In genomic region chr2:254231-254630, GRCh38 we compare ENCODE assay signal across 32 cellular contexts. TPM values are rescaled to one million over a fixed set of nuclear protein-coding genes. Genes with fewer than 3 reads are reported as not detected.
DNase-seq lines count a peak whose midpoint lies in the region; ATAC-seq, FAIRE-seq and TF ChIP-seq lines count a peak whose summit lies in the region.
"Had no signal": no experiment of that assay in that cellular context is flagged by ENCODE, and none has a peak within 500 bp of the region (broad histone marks: within the 10 kb centered on the region; RNA-seq: fewer than 3 reads in every experiment).

No MANE protein-coding gene starts in this region.

- H2BK12ac ChIP-seq in H1 (ENCODE audit: low read depth, low read length) = 0 out of 2 replicates have a peak overlapping the region, but pooled peaks have one; percentile 35

- intact Hi-C loops in CD4-positive, alpha-beta memory T cell (cut with micrococcal nuclease) = no loop called here

- no peaks in the 10 kb centered on the region for H3K4me1 Mint-ChIP-seq in CD4-positive, alpha-beta memory T cell
- H3K4me1 Mint-ChIP-seq: activated CD4-positive, alpha-beta memory T cell treated with anti-CD3 and anti-CD28 coated beads, Interleukin-2, amount 10 ng/mL, durations not matched to agents 7 days and 5 days; activated naive CD4-positive, alpha-beta T cell treated with anti-CD3 and anti-CD28 coated beads, Interleukin-2, amount 50 U/mL, for 24 hours; stimulated activated naive B cell treated with anti-CD40 and anti-IgM and Interleukin-4, amounts not matched to agents 10 μg/mL and 1 μg/mL and 100 μg/mL, for 72 hours had no signal

- no peak overlapping the region for H3K23ac ChIP-seq in H1 (ENCODE audit: insufficient read length)

- CTCF ChIA-PET in H1 (lab: Charles Lee; ENCODE audit: partially characterized antibody) = interaction anchor here (0.8 to 2.0 kb wide), 4 partner anchors 8 to 77 kb away, joined by 3 to 7 read pairs (median 3); no protein-coding TSS in a partner anchor
- CTCF ChIA-PET in CD4-positive, alpha-beta memory T cell (lab: Charles Lee; ENCODE audit: partially characterized antibody) = interaction anchor here (1.4 kb wide), 1 partner anchor 9 kb away, joined by 3 read pairs; no protein-coding TSS in a partner anchor

- no peak overlapping the region for H2BK120ac ChIP-seq in H1 (replicated peaks; ENCODE audit: low read depth, low read length)

- H2BK15ac ChIP-seq in H1 (ENCODE audit: low read length) = no peak overlapping the region

- no peak for TF ChIP-seq RAD21 in H1 (IDR thresholded peaks at IDR 0.05 in 1 of 2, conservative IDR thresholded peaks at IDR 0.05 in 1 of 2; ENCODE audit: low read depth in 2 of 2, low read length in 2 of 2)

- peak overlapping the region in 1 of 4 experiments; percentile 34; a peak in 1 of 7 replicates for H3K9ac ChIP-seq in H1 (replicated peaks in 1 of 4; ENCODE audit: extremely low read depth in 1 of 4, low read depth in 3 of 4, low read length in 3 of 4)

- H3K4me2 ChIP-seq in H1 (ENCODE audit: insufficient read depth in 1 of 2, low read depth in 2 of 2, low read length in 2 of 2) = no peak overlapping the region
- H3K4me2 ChIP-seq: hepatocyte had no signal

- H3K27me3 Mint-ChIP-seq in CD4-positive, alpha-beta memory T cell = no peaks in the 10 kb centered on the region
- H3K27me3 Mint-ChIP-seq: activated CD4-positive, alpha-beta memory T cell treated with anti-CD3 and anti-CD28 coated beads, Interleukin-2, amount 10 ng/mL, durations not matched to agents 7 days and 5 days; activated naive CD4-positive, alpha-beta T cell treated with anti-CD3 and anti-CD28 coated beads, Interleukin-2, amount 50 U/mL, for 24 hours; effector memory CD8-positive, alpha-beta T cell; naive thymus-derived CD4-positive, alpha-beta T cell; stimulated activated naive B cell treated with anti-CD40 and anti-IgM and Interleukin-4, amounts not matched to agents 10 μg/mL and 1 μg/mL and 100 μg/mL, for 72 hours had no signal

- H2AK5ac ChIP-seq in H1 (ENCODE audit: low read depth, low read length) = no peak overlapping the region

- H3K9me3 Mint-ChIP-seq in CD4-positive, alpha-beta memory T cell = peaks cover 0 to 16% (median 8%) of the 10 kb centered on the region in 8 donors
- H3K9me3 Mint-ChIP-seq: effector memory CD8-positive, alpha-beta T cell had no signal

- POLR2A ChIA-PET in H1 (lab: Charles Lee; ENCODE audit: partially characterized antibody) = interaction anchor here (0.7 kb wide), 1 partner anchor 30 kb away, joined by 3 read pairs; no protein-coding TSS in a partner anchor
- POLR2A ChIA-PET in CD4-positive, alpha-beta memory T cell (lab: Charles Lee; ENCODE audit: partially characterized antibody) = no interaction called here

- FAIRE-seq in H1 (lab: Jason Lieb, UNC) = no peak

- no peak overlapping the region for H3K4ac ChIP-seq in H1 (replicated peaks; ENCODE audit: insufficient read length, low read depth, low read length)

- H3K4me3 ChIP-seq in H1 (ENCODE audit: extremely low read depth in 1 of 4, insufficient read depth in 2 of 4, low read depth in 3 of 4, low read length in 4 of 4) = no peak overlapping the region
- no peak overlapping the region for H3K4me3 ChIP-seq in CD4-positive, alpha-beta memory T cell (ENCODE audit: low read length in 2 of 2)
- H3K4me3 ChIP-seq: coronary artery, esophagus squamous epithelium, gastrocnemius medialis, hepatocyte, right atrium auricular region had no signal

- H3K79me1 ChIP-seq in H1 (ENCODE audit: low read depth, low read length) = no peaks in the 10 kb centered on the region

- no peak overlapping the region for H4K8ac ChIP-seq in H1 (ENCODE audit: extremely low read depth, insufficient read depth, low read length)

- H3K36me3 ChIP-seq in H1 (ENCODE audit: control insufficient read depth in 2 of 4, insufficient read depth in 4 of 4, low read length in 3 of 4) = peaks cover 0 to 14% (median 3%) of the 10 kb centered on the region in 4 experiments; a peak in 3 of 8 replicates
- H3K36me3 ChIP-seq in CD4-positive, alpha-beta memory T cell (ENCODE audit: insufficient read depth, low read length) = peaks cover 6% of the 10 kb centered on the region

- H3K23me2 ChIP-seq in H1 (ENCODE audit: low read depth, low read length) = no peaks in the 10 kb centered on the region

- no peak overlapping the region for H3K56ac ChIP-seq in H1 (replicated peaks; ENCODE audit: insufficient read length, low read depth, low read length)

- no peak overlapping the region for H3K27ac ChIP-seq in H1 (ENCODE audit: low read depth, low read length)
- no peak overlapping the region for H3K27ac ChIP-seq in CD4-positive, alpha-beta memory T cell (ENCODE audit: low read depth, low read length)
- H3K27ac ChIP-seq: 22Rv1, C4-2B, coronary artery, esophagus squamous epithelium, gastrocnemius medialis, hepatocyte, right atrium auricular region had no signal

- 90% methylated on average over 8 of the region's 8 CpGs; no CpG with 5 or more reads in 1 of the 2 experiments for WGBS in H1 (ENCODE audit: extremely low coverage in 1 of 2, insufficient coverage in 1 of 2, insufficient read length in 1 of 2, insufficient replicate concordance in 2 of 2, low coverage in 1 of 2, low lambda C conversion rate in 2 of 2, missing lambda C conversion rate in 1 of 2), 2 experiments

- TF ChIP-seq CTCF in H1 (IDR thresholded peaks at IDR 0.05; ENCODE audit: control extremely low read depth in 1 of 3, insufficient read depth in 1 of 3, low read depth in 1 of 3, low read length in 3 of 3) = no peak

- no peak for TF ChIP-seq EP300 in H1 (IDR thresholded peaks at IDR 0.05; ENCODE audit: borderline replicate concordance in 1 of 2, low read depth in 2 of 2, low read length in 2 of 2)

- TF ChIP-seq POLR2A in H1 (IDR thresholded peaks at IDR 0.05; ENCODE audit: control extremely low read depth in 1 of 2, low read depth in 2 of 2, low read length in 2 of 2) = no peak

- no peaks in the 10 kb centered on the region for H3K4me1 ChIP-seq in H1 (replicated peaks in 1 of 4; ENCODE audit: control insufficient read depth in 3 of 4, insufficient read depth in 4 of 4, low read length in 3 of 4)
- H3K4me1 ChIP-seq in CD4-positive, alpha-beta memory T cell (ENCODE audit: insufficient read depth, low read length) = no peaks in the 10 kb centered on the region
- H3K4me1 ChIP-seq: gastrocnemius medialis, right atrium auricular region had no signal

- no peak overlapping the region for H4K91ac ChIP-seq in H1 (replicated peaks; ENCODE audit: insufficient read length, low read length)

- no peak overlapping the region for H2BK20ac ChIP-seq in H1 (ENCODE audit: low read length)

- no peak for ATAC-seq in GM18517 (IDR thresholded peaks at IDR 0.05; ENCODE audit: unreplicated experiment)
- ATAC-seq: effector memory CD8-positive, alpha-beta T cell; gastrocnemius medialis; left ventricle myocardium superior; naive thymus-derived CD4-positive, alpha-beta T cell; stimulated activated naive B cell treated with anti-CD40 and anti-IgM and Interleukin-4, amounts not matched to agents 10 μg/mL and 1 μg/mL and 100 μg/mL, for 72 hours had no signal

- no peak overlapping the region for H3K4me3 Mint-ChIP-seq in CD4-positive, alpha-beta memory T cell
- H3K4me3 Mint-ChIP-seq: activated CD4-positive, alpha-beta memory T cell treated with anti-CD3 and anti-CD28 coated beads, Interleukin-2, amount 10 ng/mL, durations not matched to agents 7 days and 5 days; activated naive CD4-positive, alpha-beta T cell treated with anti-CD3 and anti-CD28 coated beads, Interleukin-2, amount 50 U/mL, for 24 hours; effector memory CD8-positive, alpha-beta T cell; naive thymus-derived CD4-positive, alpha-beta T cell; stimulated activated naive B cell treated with anti-CD40 and anti-IgM and Interleukin-4, amounts not matched to agents 10 μg/mL and 1 μg/mL and 100 μg/mL, for 72 hours had no signal

- DNase-seq in NCI-H345 (lab: John Stamatoyannopoulos, UW) (peak; percentile 35), NCI-H345 treated with DMSO at 0.1 percent for 48 hours (lab: John Stamatoyannopoulos, UW; ENCODE audit: unreplicated experiment) (no peak), H1 (ENCODE audit: low read depth in 1 of 2, low spot score in 2 of 2) (no peak), kidney tubule cell (ENCODE audit: low spot score) (peak; percentile 40), HuH-7.5 (ENCODE audit: low spot score) (no peak), middle frontal gyrus (ENCODE audit: extremely low spot score, low spot score) (no peak)
- DNase-seq in CD4-positive, alpha-beta memory T cell = no peak
- DNase-seq: activated CD4-positive, alpha-beta memory T cell treated with anti-CD3 and anti-CD28 coated beads, Interleukin-2, amount 10 ng/mL, durations not matched to agents 7 days and 5 days; activated CD4-positive, alpha-beta T cell treated with anti-CD3 and anti-CD28 coated beads for 1 hour; aorta; effector memory CD8-positive, alpha-beta T cell; esophagus squamous epithelium; gastrocnemius medialis; left ventricle myocardium superior; naive thymus-derived CD4-positive, alpha-beta T cell; NCI-H1092 treated with DMSO at 0.1 percent for 48 hours; NCI-H1930; NCI-H774; stimulated activated CD4-positive, alpha-beta T cell treated with anti-CD3 and anti-CD28 coated beads, Interleukin-4, amount 100 ng/mL, for 1 hour; stimulated activated naive B cell treated with anti-CD40 and anti-IgM and Interleukin-4, amounts not matched to agents 10 μg/mL and 1 μg/mL and 100 μg/mL, for 72 hours; T-helper 2 cell had no signal

- H4K20me1 ChIP-seq in H1 (replicated peaks in 1 of 2; ENCODE audit: control insufficient read depth in 1 of 2, insufficient read depth in 2 of 2, low read length in 2 of 2) = peaks cover 0 to 4% of the 10 kb centered on the region in 2 experiments

- no peak overlapping the region for H3K27ac Mint-ChIP-seq in CD4-positive, alpha-beta memory T cell
- H3K27ac Mint-ChIP-seq: activated CD4-positive, alpha-beta memory T cell treated with anti-CD3 and anti-CD28 coated beads, Interleukin-2, amount 10 ng/mL, durations not matched to agents 7 days and 5 days; activated naive CD4-positive, alpha-beta T cell treated with anti-CD3 and anti-CD28 coated beads, Interleukin-2, amount 50 U/mL, for 24 hours; activated T-helper 2 cell treated with anti-CD3 and anti-CD28 coated beads, Interferon-gamma antibody, Interleukin-2, Interleukin-4, amounts not matched to agents 10 μg/mL and 5 μg/mL and 100 μg/mL, durations not matched to agents 14 hours and 24 hours and 36 hours; effector memory CD8-positive, alpha-beta T cell; stimulated activated naive B cell treated with anti-CD40 and anti-IgM and Interleukin-4, amounts not matched to agents 10 μg/mL and 1 μg/mL and 100 μg/mL, for 72 hours had no signal

- H4K5ac ChIP-seq in H1 (ENCODE audit: insufficient read length, low read depth, low read length) = no peak overlapping the region

- no peak overlapping the region for H3K14ac ChIP-seq in H1 (ENCODE audit: insufficient read length)

- no peak overlapping the region for H3K18ac ChIP-seq in H1 (ENCODE audit: extremely low read depth, low read length)

- peaks cover 24 to 27% of the 10 kb centered on the region in 2 donors for H3K36me3 Mint-ChIP-seq in CD4-positive, alpha-beta memory T cell

- H2AFZ ChIP-seq in H1 (ENCODE audit: low read length) = no peak overlapping the region
- H2AFZ ChIP-seq: hepatocyte had no signal

- H3K9me3 ChIP-seq in H1 (ENCODE audit: insufficient read depth in 2 of 2, low read depth in 1 of 2, low read length in 1 of 2) = peaks cover 11 to 12% of the 10 kb centered on the region in 2 experiments
- no peaks in the 10 kb centered on the region for H3K9me3 ChIP-seq in CD4-positive, alpha-beta memory T cell (ENCODE audit: control insufficient read depth in 1 of 2, low read length in 2 of 2)
- H3K9me3 ChIP-seq: gastrocnemius medialis had no signal

- H2BK5ac ChIP-seq in H1 (ENCODE audit: low read depth, low read length) = no peak overlapping the region

- H3K79me2 ChIP-seq in H1 (ENCODE audit: control insufficient read depth in 1 of 2, insufficient read depth in 2 of 2, low read length in 2 of 2) = peaks cover 0 to 2% of the 10 kb centered on the region in 2 experiments; a peak in 1 of 4 replicates

- no peaks in the 10 kb centered on the region for H3K27me3 ChIP-seq in H1 (replicated peaks in 1 of 4; ENCODE audit: control insufficient read depth in 3 of 4, extremely low read depth in 1 of 4, insufficient read depth in 3 of 4, low read length in 3 of 4)
- H3K27me3 ChIP-seq in CD4-positive, alpha-beta memory T cell (ENCODE audit: insufficient read depth, low read length) = no peaks in the 10 kb centered on the region
- H3K27me3 ChIP-seq: esophagus squamous epithelium, gastrocnemius medialis, hepatocyte, right atrium auricular region had no signal

RNA-seq across cellular contexts. Expression of gene SH3YL1, which starts 9.6 kb away (rescaled TPM):
- 31.4 and 37.2 TPM in 2 replicates for total RNA-seq in H1 (2021; fragmentation: NEBNext Ultra II Directional; extraction: Animal tissue kit (Norgen Biotek cat#: 25700))
- 12.9 and 13.6 TPM in 2 replicates for polyA plus RNA-seq in H1 (2011; rRNA removed)
- polyA plus RNA-seq in H1 (2011; cell fraction: cytosol; rRNA removed) = 22.5 TPM
- polyA plus RNA-seq in H1 (2011; cell fraction: nucleus; rRNA removed) = 28.4 TPM
- 24.6 to 32.5 TPM (median 25.7 TPM) in 4 replicates for polyA plus RNA-seq in H1 (2012, experiment 1 of 2)
- polyA plus RNA-seq in H1 (2012, experiment 2 of 2) = 5.9 TPM
- polyA plus RNA-seq in H1 (2013, experiment 1 of 2) = 27.9 TPM
- polyA plus RNA-seq in H1 (2013, experiment 2 of 2) = 26.7 TPM
- 18.9 and 19.0 TPM in 2 replicates for polyA minus RNA-seq in H1 (2011; rRNA and poly(A)+ RNA removed)
- 15.1 TPM for polyA minus RNA-seq in H1 (2011; cell fraction: cytosol; rRNA and poly(A)+ RNA removed)
- polyA minus RNA-seq in H1 (2011; cell fraction: nucleus; rRNA and poly(A)+ RNA removed) = 44.6 TPM
- total RNA-seq in CD4-positive, alpha-beta memory T cell = 10 to 100 TPM; 69.5 to 71.4 TPM
- polyA plus RNA-seq in CD4-positive, alpha-beta memory T cell = 10 to 100 TPM; 38.0 to 41.3 TPM

RNA-seq across cellular contexts. Expression of gene ACP1, which starts 10.5 kb away (rescaled TPM):
- total RNA-seq in H1 (2021; fragmentation: NEBNext Ultra II Directional; extraction: Animal tissue kit (Norgen Biotek cat#: 25700)) = 150 and 155 TPM in 2 replicates
- polyA plus RNA-seq in H1 (2011; rRNA removed) = 78.7 and 115 TPM in 2 replicates
- 169 TPM for polyA plus RNA-seq in H1 (2011; cell fraction: cytosol; rRNA removed)
- 96.8 TPM for polyA plus RNA-seq in H1 (2011; cell fraction: nucleus; rRNA removed)
- polyA plus RNA-seq in H1 (2012, experiment 1 of 2) = 165 to 214 TPM (median 182 TPM) in 4 replicates
- polyA plus RNA-seq in H1 (2012, experiment 2 of 2) = 60.1 TPM
- 107 TPM for polyA plus RNA-seq in H1 (2013, experiment 1 of 2)
- polyA plus RNA-seq in H1 (2013, experiment 2 of 2) = 106 TPM
- 107 and 121 TPM in 2 replicates for polyA minus RNA-seq in H1 (2011; rRNA and poly(A)+ RNA removed)
- 83.2 TPM for polyA minus RNA-seq in H1 (2011; cell fraction: cytosol; rRNA and poly(A)+ RNA removed)
- polyA minus RNA-seq in H1 (2011; cell fraction: nucleus; rRNA and poly(A)+ RNA removed) = 78.8 TPM
- total RNA-seq in CD4-positive, alpha-beta memory T cell = 10 to 100 TPM; 90.1 to 91.6 TPM
- 100 to 1,000 TPM; 147 to 215 TPM for polyA plus RNA-seq in CD4-positive, alpha-beta memory T cell

RNA-seq across cellular contexts. Expression of gene ALKAL2, which starts 33.7 kb away (rescaled TPM):
- 10.4 and 11.5 TPM in 2 replicates for total RNA-seq in H1 (2021; fragmentation: NEBNext Ultra II Directional; extraction: Animal tissue kit (Norgen Biotek cat#: 25700))
- 4.3 and 4.6 TPM in 2 replicates for polyA plus RNA-seq in H1 (2011; rRNA removed)
- 5.4 TPM for polyA plus RNA-seq in H1 (2011; cell fraction: cytosol; rRNA removed)
- polyA plus RNA-seq in H1 (2011; cell fraction: nucleus; rRNA removed) = 7.2 TPM
- polyA plus RNA-seq in H1 (2012, experiment 1 of 2) = 4.5 to 6.0 TPM (median 4.9 TPM) in 4 replicates
- polyA plus RNA-seq in H1 (2012, experiment 2 of 2) = 2.0 TPM
- 11.7 TPM for polyA plus RNA-seq in H1 (2013, experiment 1 of 2)
- 12.0 TPM for polyA plus RNA-seq in H1 (2013, experiment 2 of 2)
- polyA minus RNA-seq in H1 (2011; rRNA and poly(A)+ RNA removed) = 2.8 and 4.6 TPM in 2 replicates
- 6.0 TPM for polyA minus RNA-seq in H1 (2011; cell fraction: cytosol; rRNA and poly(A)+ RNA removed)
- polyA minus RNA-seq in H1 (2011; cell fraction: nucleus; rRNA and poly(A)+ RNA removed) = 7.4 TPM
- not detected for total RNA-seq in CD4-positive, alpha-beta memory T cell
- polyA plus RNA-seq in CD4-positive, alpha-beta memory T cell = not detected
- total RNA-seq: activated CD4-positive, alpha-beta memory T cell treated with anti-CD3 and anti-CD28 coated beads, Interleukin-2, amount 10 ng/mL, durations not matched to agents 7 days and 5 days; G401; gastrocnemius medialis; H4; osteoblast had no signal

Comparison
In these comparisons a context has a peak if more than half of its experiments do, and no peak if none do; other contexts are left out.
1. DNase-seq: peak in NCI-H345 (single experiment) and kidney tubule cell (single experiment); none in NCI-H345 treated with DMSO at 0.1 percent for 48 hours (single experiment), H1 (0 of 2), CD4-positive, alpha-beta memory T cell (0 of 5), HuH-7.5 (single experiment) and middle frontal gyrus (single experiment).
2. RNA of gene ALKAL2, which starts 33.7 kb away (total RNA-seq): 10.4 to 11.5 TPM in H1; not detected in CD4-positive, alpha-beta memory T cell; every median in the first group is over 10 times any median in the second.